30 cellular contexts compared by ENCODE assay signal in genomic region chr2:49843314-49843713, GRCh38.
"Had no signal": no experiment of that assay in that cellular context is flagged by ENCODE, and none has a peak within 500 bp of the region (broad histone marks: within the 10 kb centered on the region; RNA-seq: fewer than 3 reads in every experiment).

No MANE protein-coding gene starts in this region.

- H3K27ac Mint-ChIP-seq: activated CD4-positive, alpha-beta memory T cell treated with anti-CD3 and anti-CD28 coated beads, Interleukin-2, amount 10 ng/mL, durations not matched to agents 7 days and 5 days; activated CD4-positive, alpha-beta T cell treated with anti-CD3 and anti-CD28 coated beads, Interleukin-2, amount 10 ng/mL, durations not matched to agents 7 days and 5 days; activated naive CD4-positive, alpha-beta T cell treated with anti-CD3 and anti-CD28 coated beads, Interleukin-2, amount 50 U/mL, for 24 hours; activated T-cell treated with anti-CD3 and anti-CD28 coated beads, Interleukin-2, amount 50 U/mL, for 24 hours; dendritic cell treated with granulocyte-macrophage colony-stimulating factor and Interleukin-4, amounts not matched to agents 40 ng/mL and 50 ng/mL, for 4 days; naive thymus-derived CD8-positive, alpha-beta T cell; stimulated activated memory B cell treated with anti-CD40 and anti-IgM and Interleukin-4, amounts not matched to agents 10 μg/mL and 1 μg/mL and 100 μg/mL, for 72 hours had no signal

- H3K27me3 ChIP-seq: left lung, sigmoid colon, suprapubic skin, tibial artery, upper lobe of right lung had no signal

- H3K27me3 Mint-ChIP-seq: activated CD4-positive, alpha-beta memory T cell treated with anti-CD3 and anti-CD28 coated beads, Interleukin-2, amount 10 ng/mL, durations not matched to agents 7 days and 5 days; activated naive CD4-positive, alpha-beta T cell treated with anti-CD3 and anti-CD28 coated beads, Interleukin-2, amount 50 U/mL, for 24 hours; activated T-cell treated with anti-CD3 and anti-CD28 coated beads, Interleukin-2, amount 50 U/mL, for 24 hours; central memory CD8-positive, alpha-beta T cell; dendritic cell treated with granulocyte-macrophage colony-stimulating factor and Interleukin-4, amounts not matched to agents 40 ng/mL and 50 ng/mL, for 4 days; stimulated activated memory B cell treated with anti-CD40 and anti-IgM and Interleukin-4, amounts not matched to agents 10 μg/mL and 1 μg/mL and 100 μg/mL, for 72 hours had no signal

- ATAC-seq: left lung; lower lobe of right lung; naive thymus-derived CD8-positive, alpha-beta T cell; pancreas; stimulated activated memory B cell treated with anti-CD40 and anti-IgM and Interleukin-4, amounts not matched to agents 10 μg/mL and 1 μg/mL and 100 μg/mL, for 72 hours; upper lobe of right lung had no signal

- H3K4me1 Mint-ChIP-seq: activated CD4-positive, alpha-beta memory T cell treated with anti-CD3 and anti-CD28 coated beads, Interleukin-2, amount 10 ng/mL, durations not matched to agents 7 days and 5 days; activated CD4-positive, alpha-beta T cell treated with anti-CD3 and anti-CD28 coated beads, Interleukin-2, amount 10 ng/mL, durations not matched to agents 7 days and 5 days; activated naive CD4-positive, alpha-beta T cell treated with anti-CD3 and anti-CD28 coated beads, Interleukin-2, amount 50 U/mL, for 24 hours; central memory CD8-positive, alpha-beta T cell; naive thymus-derived CD8-positive, alpha-beta T cell; stimulated activated memory B cell treated with anti-CD40 and anti-IgM and Interleukin-4, amounts not matched to agents 10 μg/mL and 1 μg/mL and 100 μg/mL, for 72 hours had no signal

- H3K36me3 Mint-ChIP-seq: activated naive CD4-positive, alpha-beta T cell treated with anti-CD3 and anti-CD28 coated beads, Interleukin-2, amount 50 U/mL, for 24 hours; naive thymus-derived CD8-positive, alpha-beta T cell; stimulated activated memory B cell treated with anti-CD40 and anti-IgM and Interleukin-4, amounts not matched to agents 10 μg/mL and 1 μg/mL and 100 μg/mL, for 72 hours had no signal

- H3K36me3 ChIP-seq: esophagus squamous epithelium, left lung, lower lobe of right lung, pancreas, prostate gland, sigmoid colon, suprapubic skin, tibial artery, upper lobe of right lung, WERI-Rb-1 had no signal

- H3K27ac ChIP-seq: esophagus squamous epithelium, left lung, lower lobe of right lung, pancreas, prostate gland, sigmoid colon, suprapubic skin, tibial artery, upper lobe of right lung, WERI-Rb-1 had no signal

- H3K4me3 ChIP-seq: esophagus squamous epithelium, left lung, lower lobe of right lung, pancreas, prostate gland, sigmoid colon, suprapubic skin, tibial artery, upper lobe of right lung had no signal

- H3K4me3 Mint-ChIP-seq: activated CD4-positive, alpha-beta memory T cell treated with anti-CD3 and anti-CD28 coated beads, Interleukin-2, amount 10 ng/mL, durations not matched to agents 7 days and 5 days; activated CD4-positive, alpha-beta T cell treated with anti-CD3 and anti-CD28 coated beads, Interleukin-2, amount 10 ng/mL, durations not matched to agents 7 days and 5 days; activated naive CD4-positive, alpha-beta T cell treated with anti-CD3 and anti-CD28 coated beads, Interleukin-2, amount 50 U/mL, for 24 hours; activated T-cell treated with anti-CD3 and anti-CD28 coated beads, Interleukin-2, amount 50 U/mL, for 24 hours; central memory CD8-positive, alpha-beta T cell; dendritic cell treated with granulocyte-macrophage colony-stimulating factor and Interleukin-4, amounts not matched to agents 40 ng/mL and 50 ng/mL, for 4 days; naive thymus-derived CD8-positive, alpha-beta T cell; neural crest cell; stimulated activated memory B cell treated with anti-CD40 and anti-IgM and Interleukin-4, amounts not matched to agents 10 μg/mL and 1 μg/mL and 100 μg/mL, for 72 hours had no signal

- DNase-seq: activated CD4-positive, alpha-beta memory T cell treated with anti-CD3 and anti-CD28 coated beads, Interleukin-2, amount 10 ng/mL, durations not matched to agents 7 days and 5 days; activated CD4-positive, alpha-beta T cell treated with anti-CD3 and anti-CD28 coated beads for 1 hour; activated CD4-positive, alpha-beta T cell treated with anti-CD3 and anti-CD28 coated beads, Interleukin-2, amount 10 ng/mL, durations not matched to agents 7 days and 5 days; activated CD8-positive, alpha-beta memory T cell treated with anti-CD3 and anti-CD28 coated beads, Interleukin-2, amount 50 U/mL, for 48 hours; activated T-cell treated with anti-CD3 and anti-CD28 coated beads, Interleukin-2, amount 50 U/mL, for 24 hours; anterior cingulate cortex; esophagus squamous epithelium; foreskin melanocyte; lower lobe of right lung; mesenchymal stem cell; naive thymus-derived CD8-positive, alpha-beta T cell; nucleus accumbens; pancreas; retina; sigmoid colon; small intestine; stimulated activated CD4-positive, alpha-beta T cell treated with anti-CD3 and anti-CD28 coated beads, Interleukin-4, amount 100 ng/mL, for 4 hours; stimulated activated CD8-positive, alpha-beta memory T cell treated with anti-CD3 and anti-CD28 coated beads, Interleukin-4, amount 100 ng/mL, for 48 hours; T1000; tibial artery; upper lobe of right lung; WERI-Rb-1 had no signal

- H3K4me1 ChIP-seq: esophagus squamous epithelium, left lung, lower lobe of right lung, pancreas, prostate gland, sigmoid colon, suprapubic skin, tibial artery, upper lobe of right lung had no signal

- H3K9me3 Mint-ChIP-seq: activated CD4-positive, alpha-beta T cell treated with anti-CD3 and anti-CD28 coated beads, Interleukin-2, amount 10 ng/mL, durations not matched to agents 7 days and 5 days; dendritic cell treated with granulocyte-macrophage colony-stimulating factor and Interleukin-4, amounts not matched to agents 40 ng/mL and 50 ng/mL, for 4 days had no signal
